ENCODE assay signal across 1 cellular context in genomic region chr3:157045238-157045860, GRCh38.
TF ChIP-seq lines count a peak whose summit lies in the region.

No MANE protein-coding gene starts in this region.

TF ChIP-seq in K562, 482 proteins besides CTCF, POLR2A, EP300 and RAD21 (continued from another document):
- TF ChIP-seq ZMIZ1 (IDR thresholded peaks at IDR 0.05; ENCODE audit: low read depth in 2 of 2, low read length in 2 of 2) (no peak), SMARCA5 (IDR thresholded peaks at IDR 0.05) (no peak), CTBP1 (IDR thresholded peaks at IDR 0.05; ENCODE audit: borderline replicate concordance) (peak; percentile 61; the same call in 1 of the 2 replicates), BRF1 (IDR thresholded peaks at IDR 0.05; ENCODE audit: borderline replicate concordance, extremely low read depth, insufficient read length) (no peak), HDAC2 (IDR thresholded peaks at IDR 0.05) (no peak), TARDBP (IDR thresholded peaks at IDR 0.05) (no peak), POLR2AphosphoS5 (IDR thresholded peaks at IDR 0.05; ENCODE audit: control insufficient read depth, insufficient read depth, low read depth, low read length) (no peak), CEBPG (CRISPR knock-in tag; IDR thresholded peaks at IDR 0.05) (no peak), CEBPG (tag; conservative IDR thresholded peaks at IDR 0.05 in 1 of 2, IDR thresholded peaks at IDR 0.05 in 1 of 2) (no peak), IRF1 (CRISPR knock-in tag; IDR thresholded peaks at IDR 0.05; ENCODE audit: borderline replicate concordance) (no peak), L3MBTL2 (IDR thresholded peaks at IDR 0.05) (peak; percentile 53; the same call in 1 of the 2 replicates), CXXC5 (CRISPR knock-in tag; IDR thresholded peaks at IDR 0.05) (0 out of 2 replicates have a peak, but pooled peaks have one; percentile 24), BRF2 (IDR thresholded peaks at IDR 0.05; ENCODE audit: borderline replicate concordance, insufficient read depth, insufficient read length) (no peak), NEUROD1 (IDR thresholded peaks at IDR 0.05; ENCODE audit: borderline replicate concordance, low read depth, low read length, partially characterized antibody) (no peak), KLF16 (IDR thresholded peaks at IDR 0.05) (no peak)
